8 cellular contexts compared by ENCODE assay signal in the genomic region with DNA sequence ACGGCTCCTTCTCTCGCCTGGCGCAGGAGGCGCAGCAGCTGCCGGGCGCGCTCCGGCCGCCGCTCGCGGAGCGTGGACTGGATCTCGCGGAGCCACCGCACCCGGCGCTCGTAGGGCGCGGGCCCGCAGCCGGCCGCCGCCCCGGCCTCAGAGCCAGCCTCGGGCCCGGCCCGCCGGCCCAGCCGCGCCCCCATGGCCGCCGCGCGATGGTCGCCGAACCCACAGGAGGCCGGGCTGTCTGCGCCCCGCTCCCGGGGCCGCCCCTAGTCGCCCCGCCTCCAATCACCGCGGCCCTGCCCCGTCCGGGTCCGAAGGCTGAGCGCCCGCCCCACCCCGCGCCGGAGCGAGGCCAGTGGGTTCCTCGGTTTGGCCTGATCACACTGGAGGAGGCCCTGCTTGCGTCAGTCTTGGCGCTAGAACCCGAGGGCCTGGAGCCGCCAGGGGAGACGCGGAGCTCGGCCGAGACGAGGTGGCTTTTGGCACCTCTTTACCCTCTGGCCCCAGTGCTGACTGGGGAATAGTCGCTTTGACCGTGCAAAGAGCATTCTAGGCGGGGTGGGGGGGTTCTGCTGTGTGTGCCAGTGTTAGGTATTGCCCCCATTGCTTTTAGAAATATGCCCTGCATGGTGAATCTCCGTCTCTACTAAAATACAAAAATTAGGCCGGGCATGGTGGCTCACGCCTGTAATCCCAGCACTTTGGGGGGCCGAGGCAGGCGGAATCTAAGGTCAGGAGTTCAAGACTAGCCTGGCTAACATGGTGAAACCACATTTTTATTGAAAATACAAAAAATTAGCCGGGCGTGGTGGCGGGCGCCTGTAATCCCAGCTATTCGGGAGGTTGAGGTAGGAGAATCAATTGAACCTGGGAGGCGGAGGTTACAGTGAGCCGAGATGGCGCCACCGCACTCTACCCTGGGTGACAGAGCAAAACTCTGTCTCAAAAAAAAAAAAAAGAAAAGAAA. TPM values are rescaled to one million over a fixed set of nuclear protein-coding genes. Genes with fewer than 3 reads are reported as not detected.
DNase-seq lines count a peak whose midpoint lies in the region; ATAC-seq and TF ChIP-seq lines count a peak whose summit lies in the region.

Gene LRRC75B, minus strand, starts transcription at position 228 of the 964 bp plus-strand sequence. Its CDS starts 34 bp downstream, at position 194.

- H3K9me3 ChIP-seq in IMR-90 (ENCODE audit: control insufficient read depth, insufficient read depth, low read length): no peaks in the 10 kb centered on the region
- H3K9me3 ChIP-seq in smooth muscle cell (replicated peaks; ENCODE audit: low read depth): no peaks in the 10 kb centered on the region

- peak within 1 kb of the TSS; percentile 43 for H3K23ac ChIP-seq in IMR-90 (ENCODE audit: low read depth, low read length)

- H2BK15ac ChIP-seq in IMR-90 (ENCODE audit: low read depth, low read length): no peak within 1 kb of the TSS; the same call in 2 of the 3 replicates

- no peaks in the 10 kb centered on the region for H3F3A ChIP-seq in smooth muscle cell (ENCODE audit: low read depth)

- CTCF ChIA-PET in IMR-90 (lab: Yijun Ruan, JAX): no interaction called here

- H3K18ac ChIP-seq in IMR-90 (ENCODE audit: low read depth, low read length): peak within 1 kb of the TSS; percentile 25

- peak within 1 kb of the TSS; percentile 72 for H3K9ac ChIP-seq in IMR-90 (ENCODE audit: low read depth, low read length)
- peak within 1 kb of the TSS; percentile 52 for H3K9ac ChIP-seq in smooth muscle cell (ENCODE audit: low read depth)

- H3K36me3 ChIP-seq in IMR-90 (ENCODE audit: control insufficient read depth, insufficient read depth, low read length) (peaks cover 6% of the 10 kb centered on the region; the same call in 1 of the 2 replicates), smooth muscle cell (ENCODE audit: low read depth) (no peaks in the 10 kb centered on the region)

- H3K14ac ChIP-seq in IMR-90 (replicated peaks; ENCODE audit: low read depth, low read length): peak within 1 kb of the TSS; percentile 66

- H2AK5ac ChIP-seq in IMR-90 (ENCODE audit: low read depth, low read length): peak within 1 kb of the TSS; percentile 13; the same call in 1 of the 2 replicates

- intact Hi-C loops in IMR-90 (cut with micrococcal nuclease): no loop called here

- DNase-seq in DMS114 treated with DMSO at 0.1 percent for 48 hours (lab: John Stamatoyannopoulos, UW; ENCODE audit: unreplicated experiment) (peak; percentile 28), IMR-90 (peak; percentile 85), SKM-1 treated with dmso at 0.1 percent for 144 hours (lab: John Stamatoyannopoulos, UW; ENCODE audit: unreplicated experiment) (peak; percentile 53), cortex of kidney (lab: John Stamatoyannopoulos, UW) (peak; percentile 56), kidney tubule cell (ENCODE audit: low spot score) (peak; percentile 84), smooth muscle cell (lab: John Stamatoyannopoulos, UW; ENCODE audit: unreplicated experiment) (peak; percentile 62)
- DNase-seq in activated CD4-positive, CD25-positive, alpha-beta regulatory T cell (lab: John Stamatoyannopoulos, UW): no peak

- H2BK5ac ChIP-seq in IMR-90 (ENCODE audit: low read depth, low read length, poor library complexity, severe bottlenecking): peak within 1 kb of the TSS; percentile 16

- peak within 1 kb of the TSS; percentile 66 for H3K4me2 ChIP-seq in IMR-90 (ENCODE audit: low read depth, low read length)
- H3K4me2 ChIP-seq in smooth muscle cell: peak within 1 kb of the TSS; percentile 96

- POLR2A ChIA-PET in IMR-90 (lab: Charles Lee; ENCODE audit: unreplicated experiment): interaction anchor here (0.7 kb wide), 1 partner anchor 826 kb away, joined by 3 read pairs; no protein-coding TSS in a partner anchor

- peak within 1 kb of the TSS; percentile 74 for H4K91ac ChIP-seq in IMR-90 (ENCODE audit: insufficient read depth, low read depth, low read length)

- TF ChIP-seq CTCF in IMR-90 (conservative IDR thresholded peaks at IDR 0.05; ENCODE audit: low read depth, low read length): no peak
- no peak for TF ChIP-seq CTCF in smooth muscle cell (IDR thresholded peaks at IDR 0.05; ENCODE audit: borderline replicate concordance, insufficient read depth, poor library complexity, severe bottlenecking)

- peak within 1 kb of the TSS; percentile 17; the same call in 1 of the 2 replicates for H2BK120ac ChIP-seq in IMR-90 (ENCODE audit: low read depth, low read length)

- peak within 1 kb of the TSS; percentile 81 for H3K4ac ChIP-seq in IMR-90 (ENCODE audit: low read depth, low read length)

- no peaks in the 10 kb centered on the region for H3K79me2 ChIP-seq in smooth muscle cell (ENCODE audit: low read depth)

- H4K20me1 ChIP-seq in IMR-90 (ENCODE audit: insufficient read depth, low read length) (no peaks in the 10 kb centered on the region), smooth muscle cell (ENCODE audit: low read depth) (no peaks in the 10 kb centered on the region)

- H3K9me1 ChIP-seq in IMR-90 (ENCODE audit: insufficient read depth, low read length): peaks cover 11% of the 10 kb centered on the region

- peak within 1 kb of the TSS; percentile 88 to 93 for H4K8ac ChIP-seq in IMR-90 (ENCODE audit: low read depth in 2 of 2, low read length in 2 of 2)

- H4K5ac ChIP-seq in IMR-90 (ENCODE audit: low read depth, low read length): peak within 1 kb of the TSS; percentile 40

- no peak for TF ChIP-seq RAD21 in IMR-90 (IDR thresholded peaks at IDR 0.05; ENCODE audit: low read length)

- dilution Hi-C loops in IMR-90 (cut with HindIII; ENCODE audit: low sequenced_read_pairs, unreplicated experiment): no loop called here

- in situ Hi-C loops in IMR-90 (cut with MboI; ENCODE audit: low sequenced_read_pairs): no loop called here

- H3K4me1 ChIP-seq in IMR-90 (ENCODE audit: control insufficient read depth, insufficient read depth, low read length): no peaks in the 10 kb centered on the region
- H3K4me1 ChIP-seq in smooth muscle cell (ENCODE audit: low read depth): peaks cover 8% of the 10 kb centered on the region

- H3K27me3 ChIP-seq in IMR-90 (ENCODE audit: control insufficient read depth, insufficient read depth, low read length) (no peaks in the 10 kb centered on the region), smooth muscle cell (ENCODE audit: low read depth) (no peaks in the 10 kb centered on the region)

- BruUV-seq in IMR-90 (replicated peaks; lab: Mats Ljungman, UMichigan): no TSS peak

- peak within 1 kb of the TSS; percentile 92 for H2AFZ ChIP-seq in IMR-90 (replicated peaks; ENCODE audit: low read length, poor library complexity)
- peak within 1 kb of the TSS; percentile 51 for H2AFZ ChIP-seq in smooth muscle cell (ENCODE audit: low read depth)

- H3K56ac ChIP-seq in IMR-90 (ENCODE audit: extremely low read depth, insufficient read depth, low read length): peak within 1 kb of the TSS; percentile 73

- H3K4me3 ChIP-seq in IMR-90 (ENCODE audit: insufficient read depth, low read depth, low read length): peak within 1 kb of the TSS; percentile 47
- peak within 1 kb of the TSS; percentile 78 for H3K4me3 ChIP-seq in smooth muscle cell

- TF ChIP-seq POLR2A in IMR-90 (IDR thresholded peaks at IDR 0.05; ENCODE audit: low read depth, low read length): peak; percentile 39; the same call in 1 of the 2 replicates

- H3K27ac ChIP-seq in IMR-90 (ENCODE audit: insufficient read depth, low read length): peak within 1 kb of the TSS; percentile 64
- H3K27ac ChIP-seq in smooth muscle cell (ENCODE audit: low read depth): peak within 1 kb of the TSS; percentile 26

- 16% methylated on average over 30 of the region's 83 CpGs; no CpG with 5 or more reads in 1 of the 2 experiments for WGBS in IMR-90 (ENCODE audit: extremely low coverage in 2 of 2, insufficient read length in 1 of 2), 2 experiments
- 32% methylated on average over 39 of the region's 83 CpGs for WGBS in smooth muscle cell (ENCODE audit: low lambda C conversion rate)

- peaks cover 0 to 8% of the 10 kb centered on the region in 2 experiments; a peak in 2 of 4 replicates for H3K79me1 ChIP-seq in IMR-90 (ENCODE audit: low read depth in 1 of 2, low read length in 2 of 2)

- no peak within 1 kb of the TSS for H2BK20ac ChIP-seq in IMR-90 (ENCODE audit: low read depth, low read length)

- ATAC-seq in GM19397 (IDR thresholded peaks at IDR 0.05; ENCODE audit: unreplicated experiment): peak; percentile 63
- peak; percentile 99 for ATAC-seq in IMR-90 (ENCODE audit: low read depth)

- peak within 1 kb of the TSS; percentile 35 for H2AK9ac ChIP-seq in IMR-90 (replicated peaks; ENCODE audit: low read depth, low read length, poor library complexity)

TF ChIP-seq in IMR-90, 13 proteins besides CTCF, POLR2A, EP300 and RAD21:
- no peak; the same call in 1 of the 2 replicates for TF ChIP-seq MAZ (IDR thresholded peaks at IDR 0.05; ENCODE audit: borderline replicate concordance, low read depth, low read length)
- no peak for TF ChIP-seq SMC3 (IDR thresholded peaks at IDR 0.05; ENCODE audit: low read depth, low read length)
- TF ChIP-seq NFE2L2 (IDR thresholded peaks at IDR 0.05; ENCODE audit: low read depth, low read length): no peak
- no peak for TF ChIP-seq ELK1 (IDR thresholded peaks at IDR 0.05; ENCODE audit: borderline replicate concordance, low read depth, low read length)
- TF ChIP-seq CEBPB (IDR thresholded peaks at IDR 0.05; ENCODE audit: low read depth, low read length): peak; percentile 72
- no peak for TF ChIP-seq FOS (IDR thresholded peaks at IDR 0.05; ENCODE audit: low read depth, low read length)
- TF ChIP-seq RFX5 (IDR thresholded peaks at IDR 0.05; ENCODE audit: low read depth, low read length): no peak
- TF ChIP-seq BHLHE40 (IDR thresholded peaks at IDR 0.05; ENCODE audit: low read depth, low read length): no peak

RNA-seq across cellular contexts. Expression of gene LRRC75B, which starts in this region (rescaled TPM):
- 1.4 and 1.6 TPM in 2 replicates for total RNA-seq in IMR-90 (2012; rRNA removed)
- polyA plus RNA-seq in IMR-90 (2012; rRNA removed): 9.4 and 10.7 TPM in 2 replicates
- polyA plus RNA-seq in IMR-90 (2012; cell fraction: cytosol; rRNA removed): 4.4 and 12.6 TPM in 2 replicates
- polyA plus RNA-seq in IMR-90 (2012; cell fraction: nucleus; rRNA removed; ENCODE audit: low replicate concordance): 49.1 and 126 TPM in 2 replicates
- 7.0 and 14.1 TPM in 2 replicates for total RNA-seq in smooth muscle cell
- polyA plus RNA-seq in smooth muscle cell: 31.8 and 33.5 TPM in 2 replicates

Comparison
In these comparisons a context has a peak if more than half of its experiments do, and no peak if none do; other contexts are left out.
1. DNase-seq: peak in DMS114 treated with DMSO at 0.1 percent for 48 hours (single experiment), IMR-90 (single experiment), SKM-1 treated with dmso at 0.1 percent for 144 hours (single experiment), cortex of kidney (single experiment), kidney tubule cell (single experiment) and smooth muscle cell (single experiment); none in activated CD4-positive, CD25-positive, alpha-beta regulatory T cell (0 of 4).